Comparison of ENCODE assay signal across 18 cellular contexts in genomic region chrX:68428431-68428830, GRCh38. TPM values are rescaled to one million over a fixed set of nuclear protein-coding genes. Genes with fewer than 3 reads are reported as not detected.
A peak's percentile ranks its signal among the peaks of the same experiment; 100 is the strongest.
DNase-seq lines count a peak whose midpoint lies in the region; ATAC-seq and TF ChIP-seq lines count a peak whose summit lies in the region.
"Had no signal": no experiment of that assay in that cellular context is flagged by ENCODE, and none has a peak within 500 bp of the region (broad histone marks: within the 10 kb centered on the region; RNA-seq: fewer than 3 reads in every experiment).

No MANE protein-coding gene starts in this region.

- no peaks in the 10 kb centered on the region for H3K79me2 ChIP-seq in fibroblast of lung (ENCODE audit: control insufficient read depth, insufficient read depth, low read length)

- no peak overlapping the region for H3K9ac ChIP-seq in fibroblast of lung (ENCODE audit: insufficient read depth, low read length)

- TF ChIP-seq CTCF in HEK293 (tag by site-specific recombination; IDR thresholded peaks at IDR 0.05): no peak
- no peak for TF ChIP-seq CTCF in fibroblast of lung (conservative IDR thresholded peaks at IDR 0.05 in 1 of 2, IDR thresholded peaks at IDR 0.05 in 1 of 2; ENCODE audit: low read depth in 1 of 2, low read length in 2 of 2)

- no peak overlapping the region for H2AFZ ChIP-seq in fibroblast of lung (ENCODE audit: low read length)

- H3K36me3 ChIP-seq in HEK293 (ENCODE audit: control insufficient read depth in 2 of 2, insufficient read depth in 1 of 2, low read length in 2 of 2) (peaks cover 2 to 3% of the 10 kb centered on the region in 2 experiments; a peak in 2 of 3 replicates), SJSA1 (peaks cover 10% of the 10 kb centered on the region), fibroblast of lung (ENCODE audit: control insufficient read depth, insufficient read depth, low read length) (no peaks in the 10 kb centered on the region)
- H3K36me3 ChIP-seq in effector memory CD4-positive, alpha-beta T cell (ENCODE audit: control insufficient read depth, insufficient read depth, low read length): no peaks in the 10 kb centered on the region
- H3K36me3 ChIP-seq: heart right ventricle, right atrium auricular region, stomach had no signal

- ATAC-seq in HG03095 (IDR thresholded peaks at IDR 0.05; ENCODE audit: unreplicated experiment): no peak
- ATAC-seq: A549; CD8-positive, alpha-beta T cell; heart right ventricle had no signal

- no peak overlapping the region for H3K27ac ChIP-seq in HEK293 (ENCODE audit: extremely low read depth, low read depth, low read length)
- peak overlapping the region; percentile 70 for H3K27ac ChIP-seq in SJSA1
- no peak overlapping the region for H3K27ac ChIP-seq in fibroblast of lung (ENCODE audit: insufficient read depth, low read length)
- no peak overlapping the region for H3K27ac ChIP-seq in effector memory CD4-positive, alpha-beta T cell (ENCODE audit: insufficient read depth, low read length, poor library complexity, severe bottlenecking)
- H3K27ac ChIP-seq: A549, heart right ventricle, right atrium auricular region, stomach had no signal

- POLR2A ChIA-PET in HEK293 (lab: Yijun Ruan, JAX): interaction anchor here (0.6 to 1.0 kb wide), 2 partner anchors 11 to 53 kb away, joined by 3 read pairs; no protein-coding TSS in a partner anchor

- H3K4me3 ChIP-seq in HEK293 (ENCODE audit: low read depth, low read length) (no peak overlapping the region), SJSA1 (no peak overlapping the region), fibroblast of lung (replicated peaks in 1 of 4; ENCODE audit: control extremely low read depth in 1 of 4, insufficient read depth in 1 of 4, low read depth in 3 of 4, low read length in 4 of 4) (no peak overlapping the region)
- no peak overlapping the region for H3K4me3 ChIP-seq in effector memory CD4-positive, alpha-beta T cell (ENCODE audit: insufficient read depth, low read depth, low read length, poor library complexity, severe bottlenecking)
- H3K4me3 ChIP-seq: A549, heart right ventricle, right atrium auricular region, stomach had no signal

- CTCF ChIA-PET in HEK293 (lab: Yijun Ruan, JAX): interaction anchor here (1.1 kb wide), 1 partner anchor 20 kb away, joined by 4 read pairs; no protein-coding TSS in a partner anchor

- DNase-seq in A172 (ENCODE audit: low spot score) (peak; percentile 50), SJSA1 (ENCODE audit: low read depth in 1 of 2, low spot score in 2 of 2) (peak; percentile 44 to 55), fibroblast of lung (ENCODE audit: low read depth in 2 of 2) (peak; percentile 8 to 87), anterior cingulate cortex (lab: John Stamatoyannopoulos, UW) (no peak), KG1 (lab: John Stamatoyannopoulos, UW) (no peak)
- DNase-seq in effector memory CD4-positive, alpha-beta T cell: no peak
- DNase-seq: activated CD4-positive, alpha-beta memory T cell treated with anti-CD3 and anti-CD28 coated beads for 36 hours; activated naive CD8-positive, alpha-beta T cell treated with anti-CD3 and anti-CD28 coated beads for 36 hours; activated T-cell treated with anti-CD3 and anti-CD28 coated beads, Interleukin-2, amount 50 U/mL, for 48 hours; CD8-positive, alpha-beta T cell; heart right ventricle; NCI-H1694; NCI-H510A treated with DMSO at 0.1 percent for 48 hours; stomach had no signal

- H3K4me1 ChIP-seq in HEK293 (ENCODE audit: control insufficient read depth, insufficient read depth, low read length) (peaks cover 6% of the 10 kb centered on the region), SJSA1 (replicated peaks) (peaks cover 54% of the 10 kb centered on the region), fibroblast of lung (ENCODE audit: control insufficient read depth, extremely low read depth, insufficient read depth, low read length) (no peaks in the 10 kb centered on the region)
- H3K4me1 ChIP-seq in effector memory CD4-positive, alpha-beta T cell (ENCODE audit: control insufficient read depth, insufficient read depth, low read length, poor library complexity, severe bottlenecking): no peaks in the 10 kb centered on the region

- H3K27me3 ChIP-seq in SJSA1 (replicated peaks) (no peaks in the 10 kb centered on the region), fibroblast of lung (ENCODE audit: control insufficient read depth, insufficient read depth, low read length) (no peaks in the 10 kb centered on the region)
- no peaks in the 10 kb centered on the region for H3K27me3 ChIP-seq in effector memory CD4-positive, alpha-beta T cell (replicated peaks; ENCODE audit: control insufficient read depth, insufficient read depth, low read length, poor library complexity, severe bottlenecking)
- H3K27me3 ChIP-seq: right atrium auricular region had no signal

- H3K9me3 ChIP-seq in HEK293 (ENCODE audit: control insufficient read depth, insufficient read depth, low read depth, low read length): no peaks in the 10 kb centered on the region
- H3K9me3 ChIP-seq in SJSA1 (replicated peaks): no peaks in the 10 kb centered on the region
- no peaks in the 10 kb centered on the region for H3K9me3 ChIP-seq in fibroblast of lung (ENCODE audit: control insufficient read depth, insufficient read depth, low read depth, low read length)
- no peaks in the 10 kb centered on the region for H3K9me3 ChIP-seq in effector memory CD4-positive, alpha-beta T cell (ENCODE audit: control insufficient read depth, low read length)
- H3K9me3 ChIP-seq: A549, heart right ventricle, right atrium auricular region, stomach had no signal

- H3K4me2 ChIP-seq in fibroblast of lung (ENCODE audit: extremely low read depth, insufficient read depth, low read length): no peak overlapping the region
- H3K4me2 ChIP-seq: A549 had no signal

- no peaks in the 10 kb centered on the region for H4K20me1 ChIP-seq in fibroblast of lung (ENCODE audit: control insufficient read depth, extremely low read depth, insufficient read depth, low read length)

TF ChIP-seq in HEK293, 187 proteins besides CTCF, POLR2A, EP300 and RAD21:
- TF ChIP-seq ZNF221 (tag by site-specific recombination; IDR thresholded peaks at IDR 0.05; ENCODE audit: borderline replicate concordance) (no peak), MYNN (tag by site-specific recombination; IDR thresholded peaks at IDR 0.05; ENCODE audit: borderline replicate concordance) (no peak), BCL6B (tag by site-specific recombination; IDR thresholded peaks at IDR 0.05) (no peak), INSM2 (tag by site-specific recombination; IDR thresholded peaks at IDR 0.05) (peak; percentile 46; the same call in 1 of the 2 replicates), ZNF24 (tag by site-specific recombination; IDR thresholded peaks at IDR 0.05) (no peak), ZNF174 (tag by site-specific recombination; IDR thresholded peaks at IDR 0.05) (no peak), ZNF610 (tag by site-specific recombination; IDR thresholded peaks at IDR 0.05; ENCODE audit: borderline replicate concordance) (no peak), ZNF629 (tag by site-specific recombination; IDR thresholded peaks at IDR 0.05) (0 out of 2 replicates have a peak, but pooled peaks have one; percentile 33), ZBTB20 (tag by site-specific recombination; IDR thresholded peaks at IDR 0.05) (no peak), ZNF23 (tag by site-specific recombination; IDR thresholded peaks at IDR 0.05; ENCODE audit: borderline replicate concordance) (no peak), SCRT2 (tag by site-specific recombination; IDR thresholded peaks at IDR 0.05) (peak; percentile 34; the same call in 1 of the 2 replicates), KLF9 (tag by site-specific recombination; IDR thresholded peaks at IDR 0.05; ENCODE audit: low read depth) (no peak)

RNA-seq across cellular contexts. Expression of gene OPHN1, which starts 4.9 kb away (rescaled TPM):
- 2.7 and 4.0 TPM in 2 replicates for total RNA-seq in A172 (2014; rRNA removed; shearing (Covaris generic))
- 7.8 and 9.1 TPM in 2 replicates for total RNA-seq in SJSA1 (2014; rRNA removed; shearing (Covaris generic))
- total RNA-seq in fibroblast of lung: 8.3 and 8.5 TPM in 2 replicates
- polyA plus RNA-seq in fibroblast of lung: 2.9 and 3.9 TPM in 2 replicates
- polyA plus RNA-seq in fibroblast of lung (2012): 1.8 and 2.2 TPM in 2 replicates
- polyA minus RNA-seq in fibroblast of lung (ENCODE audit: low replicate concordance): 1.9 and 7.4 TPM in 2 replicates
- total RNA-seq: activated naive CD8-positive, alpha-beta T cell treated with anti-CD3 and anti-CD28 coated beads for 36 hours had no signal

Comparison
In these comparisons a context has a peak if more than half of its experiments do, and no peak if none do; other contexts are left out.
1. DNase-seq: peak in A172 (single experiment), SJSA1 (2 of 2) and fibroblast of lung (2 of 2); none in anterior cingulate cortex (0 of 58), effector memory CD4-positive, alpha-beta T cell (0 of 3) and KG1 (single experiment).